ENCODE assay signal across 9 cellular contexts in the genomic region with DNA sequence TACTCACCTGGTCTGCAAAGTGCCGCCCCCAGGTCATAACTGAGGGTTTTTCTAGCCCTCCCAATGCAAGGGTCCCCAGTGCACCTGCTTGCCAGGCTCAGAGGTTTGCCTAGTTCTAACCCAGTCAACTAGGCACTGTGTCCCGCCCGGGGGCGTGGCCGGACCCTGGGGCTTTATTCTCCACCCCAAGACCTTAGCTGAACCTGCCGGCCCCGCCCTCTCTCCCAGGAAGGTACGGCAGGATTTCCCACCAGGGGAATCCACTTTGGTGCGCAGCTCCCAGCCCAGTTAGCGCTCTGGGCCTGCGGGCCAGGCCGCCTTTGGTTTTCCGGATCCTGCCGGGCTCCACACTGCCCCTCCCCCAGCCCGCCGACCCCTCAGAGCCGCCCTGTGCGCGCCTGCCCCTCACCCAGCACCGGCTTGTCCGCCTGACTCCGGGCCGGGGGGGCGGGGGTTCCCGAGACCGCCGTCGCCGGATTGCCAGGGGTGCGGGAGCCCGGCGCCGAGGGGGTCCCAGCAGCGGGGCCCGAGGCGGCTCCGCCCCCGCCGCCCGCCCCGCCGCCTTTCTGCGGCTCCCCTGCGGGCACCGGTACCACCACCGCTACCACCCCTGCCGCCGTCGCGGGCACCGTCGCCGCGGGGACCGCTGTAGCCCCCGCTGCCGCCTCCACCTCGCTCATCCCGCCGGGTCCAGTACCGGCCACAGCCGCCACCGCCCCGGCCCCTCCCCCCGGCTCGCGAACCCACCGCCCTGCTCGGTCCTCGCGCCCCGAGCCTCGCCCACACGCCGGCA. TPM values are rescaled to one million over a fixed set of nuclear protein-coding genes. Genes with fewer than 3 reads are reported as not detected.
DNase-seq lines count a peak whose midpoint lies in the region; ATAC-seq and TF ChIP-seq lines count a peak whose summit lies in the region.
"Had no signal": no experiment of that assay in that cellular context is flagged by ENCODE, and none has a peak within 500 bp of the region (broad histone marks: within the 10 kb centered on the region; RNA-seq: fewer than 3 reads in every experiment).

No MANE protein-coding gene starts in this region.

- TF ChIP-seq EP300 in SK-N-SH (IDR thresholded peaks at IDR 0.05; ENCODE audit: borderline replicate concordance in 1 of 2, low read depth in 1 of 2, low read length in 1 of 2) = no peak

- peak overlapping the region; percentile 26 to 33 for H3K4me3 ChIP-seq in SK-N-SH (ENCODE audit: low read depth in 2 of 2, low read length in 1 of 2)
- H3K4me3 ChIP-seq in iPS-20b (ENCODE audit: low read length) = peak overlapping the region; percentile 54; the same call in 1 of the 2 replicates

- no peak for TF ChIP-seq CTCF in SK-N-SH (IDR thresholded peaks at IDR 0.05)
- no peak for TF ChIP-seq CTCF in WTC11 (IDR thresholded peaks at IDR 0.05)

- H3K79me2 ChIP-seq in SK-N-SH (ENCODE audit: insufficient read depth) = no peaks in the 10 kb centered on the region

- peaks cover 3 to 8% of the 10 kb centered on the region in 2 experiments; a peak in 1 of 4 replicates for H3K4me1 ChIP-seq in SK-N-SH (ENCODE audit: control insufficient read depth in 1 of 2, insufficient read depth in 2 of 2, low read depth in 1 of 2, low read length in 1 of 2)
- H3K4me1 ChIP-seq in iPS-20b (ENCODE audit: insufficient read depth, low read length) = no peaks in the 10 kb centered on the region; the same call in 1 of the 2 replicates

- WGBS in SK-N-SH (ENCODE audit: low lambda C conversion rate) = 25% methylated on average over 20 of the region's 75 CpGs

- POLR2A ChIA-PET in SK-N-SH (lab: Yijun Ruan, JAX) = no interaction called here
- POLR2A ChIA-PET in WTC11 (lab: Charles Lee) = interaction anchor here (0.7 to 1.0 kb wide), 3 partner anchors 12 to 51 kb away, joined by 3 to 4 read pairs (median 3); partner anchors contain the start of genes GABARAP and SLC2A4

- no peaks in the 10 kb centered on the region for H4K20me1 ChIP-seq in SK-N-SH (ENCODE audit: insufficient read depth)

- H3K27ac ChIP-seq in SK-N-SH (ENCODE audit: low read depth in 2 of 2, low read length in 1 of 2) (no peak overlapping the region), iPS-20b (ENCODE audit: low read length) (no peak overlapping the region)
- H3K27ac ChIP-seq: epithelial cell of prostate had no signal

- H3F3A ChIP-seq in SK-N-SH (replicated peaks; ENCODE audit: insufficient read depth) = peaks cover 15% of the 10 kb centered on the region

- peak overlapping the region; percentile 78; the same call in 1 of the 2 replicates for H3K27ac Mint-ChIP-seq in WTC11
- H3K27ac Mint-ChIP-seq in stimulated activated memory B cell treated with anti-CD40 and anti-IgM and Interleukin-4, amounts not matched to agents 10 μg/mL and 1 μg/mL and 100 μg/mL, for 72 hours = no peak overlapping the region

- CTCF ChIA-PET in SK-N-SH (lab: Yijun Ruan, JAX) (interaction anchor here (0.9 to 3.5 kb wide), 4 partner anchors 12 to 273 kb away, joined by 3 to 34 read pairs (median 6); partner anchors contain the start of gene SLC2A4), WTC11 (lab: Charles Lee) (interaction anchor here (0.6 to 5.4 kb wide), 6 partner anchors 13 to 80 kb away, joined by 4 to 61 read pairs (median 4); partner anchors contain the start of genes GABARAP and SLC2A4)

- H2AFZ ChIP-seq in SK-N-SH (ENCODE audit: low read depth) = no peak overlapping the region

- peak overlapping the region; percentile 65 for H3K4me3 Mint-ChIP-seq in WTC11
- H3K4me3 Mint-ChIP-seq in stimulated activated memory B cell treated with anti-CD40 and anti-IgM and Interleukin-4, amounts not matched to agents 10 μg/mL and 1 μg/mL and 100 μg/mL, for 72 hours = no peak overlapping the region

- H3K27me3 ChIP-seq in SK-N-SH (ENCODE audit: insufficient read depth) (peaks cover 24% of the 10 kb centered on the region; the same call in 1 of the 2 replicates), iPS-20b (ENCODE audit: insufficient read depth, low read length) (peaks cover 35% of the 10 kb centered on the region)

- H3K36me3 ChIP-seq in SK-N-SH (replicated peaks in 1 of 2; ENCODE audit: control insufficient read depth in 1 of 2, insufficient read depth in 2 of 2, low read length in 1 of 2) (no peaks in the 10 kb centered on the region), iPS-20b (ENCODE audit: insufficient read depth, low read depth, low read length) (no peaks in the 10 kb centered on the region)

- no peak overlapping the region for H3K9ac ChIP-seq in SK-N-SH
- no peak overlapping the region for H3K9ac ChIP-seq in iPS-20b (ENCODE audit: low read depth, low read length)

- H3K4me1 Mint-ChIP-seq in WTC11 = peaks cover 27% of the 10 kb centered on the region
- H3K4me1 Mint-ChIP-seq in stimulated activated memory B cell treated with anti-CD40 and anti-IgM and Interleukin-4, amounts not matched to agents 10 μg/mL and 1 μg/mL and 100 μg/mL, for 72 hours = peaks cover 23% of the 10 kb centered on the region

- TF ChIP-seq RAD21 in SK-N-SH (IDR thresholded peaks at IDR 0.05; ENCODE audit: low read length) = no peak

- no peak for ATAC-seq in SK-N-SH treated with all-trans-retinoic acid at 6 μM for 48 hours
- peak; percentile 27 for ATAC-seq in WTC11
- peak; percentile 3 for ATAC-seq in stimulated activated memory B cell treated with anti-CD40 and anti-IgM and Interleukin-4, amounts not matched to agents 10 μg/mL and 1 μg/mL and 100 μg/mL, for 72 hours
- ATAC-seq in GM19035 (IDR thresholded peaks at IDR 0.05; ENCODE audit: unreplicated experiment) = no peak
- ATAC-seq in GM21786 (IDR thresholded peaks at IDR 0.05; ENCODE audit: unreplicated experiment) = no peak

- no peaks in the 10 kb centered on the region for H3K36me3 Mint-ChIP-seq in WTC11
- no peaks in the 10 kb centered on the region for H3K36me3 Mint-ChIP-seq in stimulated activated memory B cell treated with anti-CD40 and anti-IgM and Interleukin-4, amounts not matched to agents 10 μg/mL and 1 μg/mL and 100 μg/mL, for 72 hours

- H3K27me3 Mint-ChIP-seq in WTC11 (ENCODE audit: low read depth) = peaks cover 65% of the 10 kb centered on the region
- peaks cover 64% of the 10 kb centered on the region for H3K27me3 Mint-ChIP-seq in stimulated activated memory B cell treated with anti-CD40 and anti-IgM and Interleukin-4, amounts not matched to agents 10 μg/mL and 1 μg/mL and 100 μg/mL, for 72 hours

- H3K9me3 ChIP-seq in SK-N-SH (no peaks in the 10 kb centered on the region), iPS-20b (ENCODE audit: insufficient read depth, low read depth, low read length) (no peaks in the 10 kb centered on the region)

- DNase-seq in SK-N-SH = peak; percentile 52
- peak; percentile 87 for DNase-seq in WTC11 (ENCODE audit: low spot score)
- DNase-seq in stimulated activated CD4-positive, alpha-beta T cell treated with anti-CD3 and anti-CD28 coated beads, Interleukin-2, amount 100 ng/mL, for 48 hours = no peak

- no peaks in the 10 kb centered on the region for H3K9me3 Mint-ChIP-seq in WTC11
- no peaks in the 10 kb centered on the region for H3K9me3 Mint-ChIP-seq in stimulated activated memory B cell treated with anti-CD40 and anti-IgM and Interleukin-4, amounts not matched to agents 10 μg/mL and 1 μg/mL and 100 μg/mL, for 72 hours

- H3K9me2 ChIP-seq in SK-N-SH = no peaks in the 10 kb centered on the region

- 0 out of 2 replicates have a peak overlapping the region, but pooled peaks have one; percentile 75 for H3K4me2 ChIP-seq in SK-N-SH

TF ChIP-seq in SK-N-SH, 30 proteins besides CTCF, POLR2A, EP300 and RAD21 (continues in another document):
- no peak for TF ChIP-seq TEAD4 (IDR thresholded peaks at IDR 0.05; ENCODE audit: borderline replicate concordance, insufficient read depth)
- no peak for TF ChIP-seq RCOR1 (IDR thresholded peaks at IDR 0.05; ENCODE audit: low read length)

TF ChIP-seq in SK-N-SH treated with all-trans-retinoic acid at 6 μM for 48 hours, 23 proteins besides CTCF, POLR2A, EP300 and RAD21 (continues in another document):
- no peak for TF ChIP-seq ZNF565 (CRISPR knock-in tag; conservative IDR thresholded peaks at IDR 0.05; ENCODE audit: low read depth)

TF ChIP-seq in WTC11, 78 proteins besides CTCF, POLR2A, EP300 and RAD21 (continues in another document):
- TF ChIP-seq SOX15 (CRISPR knock-in tag; IDR thresholded peaks at IDR 0.05) (no peak), ESRRA (CRISPR knock-in tag; IDR thresholded peaks at IDR 0.05; ENCODE audit: borderline replicate concordance) (peak; percentile 75; the same call in 1 of the 2 replicates), MYBL2 (CRISPR knock-in tag; IDR thresholded peaks at IDR 0.05) (no peak), MXD4 (CRISPR knock-in tag; IDR thresholded peaks at IDR 0.05; ENCODE audit: borderline replicate concordance) (no peak), GTF2I (CRISPR knock-in tag; conservative IDR thresholded peaks at IDR 0.05) (no peak)

RNA-seq across cellular contexts. Expression of gene YBX2, which starts 0.4 kb away (rescaled TPM):
- polyA plus RNA-seq in SK-N-SH (2012; rRNA removed) = 0.36 and 0.54 TPM in 2 replicates
- 0.31 and 0.41 TPM in 2 replicates for polyA plus RNA-seq in SK-N-SH (2012; cell fraction: cytosol; rRNA removed)
- 1.9 and 2.0 TPM in 2 replicates for polyA plus RNA-seq in SK-N-SH (2012; cell fraction: nucleus; rRNA removed)
- total RNA-seq in WTC11 (2021) = 26.8 to 36.5 TPM (median 35.2 TPM) in 3 replicates

RNA-seq across cellular contexts. Expression of gene SLC2A4, which starts 12.5 kb away (rescaled TPM):
- 0.44 and 0.54 TPM in 2 replicates for polyA plus RNA-seq in SK-N-SH (2012; rRNA removed)
- 0.14 and 0.24 TPM in 2 replicates for polyA plus RNA-seq in SK-N-SH (2012; cell fraction: cytosol; rRNA removed)
- 0.83 and 1.3 TPM in 2 replicates for polyA plus RNA-seq in SK-N-SH (2012; cell fraction: nucleus; rRNA removed)
- total RNA-seq in WTC11 (2021) = 5.6 to 6.4 TPM (median 6.2 TPM) in 3 replicates

RNA-seq across cellular contexts. Expression of gene EIF5A, which starts 13.4 kb away (rescaled TPM):
- 711 and 971 TPM in 2 replicates for polyA plus RNA-seq in SK-N-SH (2012; rRNA removed)
- polyA plus RNA-seq in SK-N-SH (2012; cell fraction: cytosol; rRNA removed) = 580 and 792 TPM in 2 replicates
- 284 and 445 TPM in 2 replicates for polyA plus RNA-seq in SK-N-SH (2012; cell fraction: nucleus; rRNA removed)
- 929 to 1,021 TPM (median 936 TPM) in 3 replicates for total RNA-seq in WTC11 (2021)

RNA-seq across cellular contexts. Expression of gene GPS2, which starts 21.1 kb away (rescaled TPM):
- polyA plus RNA-seq in SK-N-SH (2012; rRNA removed) = 67.0 and 102 TPM in 2 replicates
- polyA plus RNA-seq in SK-N-SH (2012; cell fraction: cytosol; rRNA removed) = 75.9 and 78.5 TPM in 2 replicates
- polyA plus RNA-seq in SK-N-SH (2012; cell fraction: nucleus; rRNA removed) = 216 and 229 TPM in 2 replicates
- total RNA-seq in WTC11 (2021) = 42.2 to 55.9 TPM (median 44.7 TPM) in 3 replicates

RNA-seq across cellular contexts. Expression of gene CLDN7, which starts 31.7 kb away (rescaled TPM):
- 2.9 and 5.0 TPM in 2 replicates for polyA plus RNA-seq in SK-N-SH (2012; rRNA removed)
- 2.5 and 3.8 TPM in 2 replicates for polyA plus RNA-seq in SK-N-SH (2012; cell fraction: cytosol; rRNA removed)
- polyA plus RNA-seq in SK-N-SH (2012; cell fraction: nucleus; rRNA removed) = 10.4 and 12.1 TPM in 2 replicates
- 131 to 136 TPM (median 136 TPM) in 3 replicates for total RNA-seq in WTC11 (2021)

Comparison
In these comparisons a context has a peak if more than half of its experiments do, and no peak if none do; other contexts are left out.
1. DNase-seq: peak in SK-N-SH (single experiment) and WTC11 (single experiment); none in stimulated activated CD4-positive, alpha-beta T cell treated with anti-CD3 and anti-CD28 coated beads, Interleukin-2, amount 100 ng/mL, for 48 hours (0 of 2).
2. ATAC-seq: peak in WTC11 (single experiment) and stimulated activated memory B cell treated with anti-CD40 and anti-IgM and Interleukin-4, amounts not matched to agents 10 μg/mL and 1 μg/mL and 100 μg/mL, for 72 hours (single experiment); none in SK-N-SH treated with all-trans-retinoic acid at 6 μM for 48 hours (single experiment), GM19035 (single experiment) and GM21786 (single experiment).